12 cellular contexts compared by ENCODE assay signal in the genomic region with DNA sequence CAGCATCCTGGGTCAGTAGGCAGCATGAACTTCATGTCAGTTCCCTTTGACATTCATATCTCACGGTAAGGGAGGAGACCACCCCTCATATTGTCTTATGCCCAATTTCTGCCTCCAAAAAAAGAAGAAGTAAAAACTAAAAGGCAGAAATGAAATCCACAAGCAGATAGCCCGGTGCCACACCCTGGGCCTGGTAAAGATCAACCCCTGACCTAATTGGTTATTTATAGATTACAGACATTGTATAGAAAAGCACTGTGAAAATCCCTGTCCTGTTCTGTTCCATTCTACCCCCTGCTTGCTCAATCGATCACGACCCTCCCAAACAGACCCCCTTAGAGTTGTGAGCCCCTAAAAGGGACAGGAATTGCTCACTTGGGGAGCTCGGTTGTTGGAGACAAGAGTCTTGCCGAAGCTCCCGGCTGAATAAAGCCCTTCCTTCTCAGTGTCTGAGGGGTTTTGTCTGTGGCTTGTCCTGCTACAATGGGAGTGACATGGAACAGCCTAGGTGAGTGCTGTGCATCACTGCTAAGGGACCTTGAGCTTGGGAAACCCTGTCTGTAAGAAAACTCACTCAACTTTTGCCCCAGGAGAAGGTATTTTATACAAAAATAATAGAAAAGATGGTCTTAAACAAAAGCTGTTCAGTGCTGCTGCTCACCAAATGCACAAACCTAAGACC. TPM values are rescaled to one million over a fixed set of nuclear protein-coding genes. Genes with fewer than 3 reads are reported as not detected.
DNase-seq lines count a peak whose midpoint lies in the region; ATAC-seq and TF ChIP-seq lines count a peak whose summit lies in the region.
"Had no signal": no experiment of that assay in that cellular context is flagged by ENCODE, and none has a peak within 500 bp of the region (broad histone marks: within the 10 kb centered on the region; RNA-seq: fewer than 3 reads in every experiment).

No MANE protein-coding gene starts in this region.

- peaks cover 8% of the 10 kb centered on the region; the same call in 1 of the 2 replicates for H3K36me3 ChIP-seq in Loucy (ENCODE audit: insufficient read depth, low read length)
- peaks cover 5% of the 10 kb centered on the region for H3K36me3 ChIP-seq in mammary epithelial cell (ENCODE audit: insufficient read depth, low read length)
- H3K36me3 ChIP-seq in trophoblast cell (ENCODE audit: control insufficient read depth in 1 of 2, insufficient read depth in 2 of 2, low read length in 2 of 2): peaks cover 0 to 2% of the 10 kb centered on the region in 2 experiments

- H3K4me1 Mint-ChIP-seq in Calu3 (ENCODE audit: low read depth, unreplicated experiment): peaks cover 55% of the 10 kb centered on the region

- peaks cover 90% of the 10 kb centered on the region for H4K20me1 ChIP-seq in Loucy (ENCODE audit: insufficient read depth, low read length, poor library complexity, severe bottlenecking)
- H4K20me1 ChIP-seq in mammary epithelial cell (ENCODE audit: insufficient read depth, low read length): no peaks in the 10 kb centered on the region

- H3K23ac ChIP-seq in trophoblast cell (ENCODE audit: low read length): no peak overlapping the region

- no peaks in the 10 kb centered on the region for H3K9me3 ChIP-seq in Loucy (ENCODE audit: insufficient read depth, low read depth, low read length)
- no peaks in the 10 kb centered on the region for H3K9me3 ChIP-seq in mammary epithelial cell (replicated peaks; ENCODE audit: insufficient read depth, low read length)
- no peaks in the 10 kb centered on the region for H3K9me3 ChIP-seq in trophoblast cell (ENCODE audit: insufficient read depth, low read depth, low read length)

- BruUV-seq in Calu3 (replicated peaks; lab: Mats Ljungman, UMichigan): no TSS peak
- no TSS peak for BruUV-seq in mammary epithelial cell (replicated peaks; lab: Mats Ljungman, UMichigan)

- no peak overlapping the region for H3K4me3 ChIP-seq in Loucy (ENCODE audit: low read length, poor library complexity, severe bottlenecking)
- no peak overlapping the region for H3K4me3 ChIP-seq in mammary epithelial cell (replicated peaks in 1 of 3; ENCODE audit: insufficient read depth in 1 of 3, low read depth in 2 of 3, low read length in 3 of 3)
- no peak overlapping the region for H3K4me3 ChIP-seq in trophoblast cell (ENCODE audit: low read depth, low read length)

- DNase-seq in Calu3 (no peak), mammary epithelial cell (no peak), trophoblast cell (no peak), retina (no peak), DMS153 treated with DMSO at 0.1 percent for 48 hours (lab: John Stamatoyannopoulos, UW; ENCODE audit: unreplicated experiment) (no peak), hypothalamus (lab: John Stamatoyannopoulos, UW) (no peak)
- DNase-seq: activated CD8-positive, alpha-beta memory T cell treated with anti-CD3 and anti-CD28 coated beads, Interleukin-2, amount 50 U/mL, for 4 hours; EL; NCI-H2029; SHP77 treated with DMSO at 0.1 percent for 48 hours had no signal

- H3F3A ChIP-seq in Loucy (ENCODE audit: low read depth): no peaks in the 10 kb centered on the region

- peak overlapping the region; percentile 23 for H3K27ac Mint-ChIP-seq in Calu3 (ENCODE audit: unreplicated experiment)

- H3K27me3 ChIP-seq in Loucy (ENCODE audit: insufficient read depth, low read length, poor library complexity, severe bottlenecking) (no peaks in the 10 kb centered on the region), mammary epithelial cell (ENCODE audit: insufficient read depth, low read length) (no peaks in the 10 kb centered on the region), trophoblast cell (ENCODE audit: insufficient read depth, low read length) (no peaks in the 10 kb centered on the region)

- H2AFZ ChIP-seq in Loucy (ENCODE audit: low read length) (no peak overlapping the region), mammary epithelial cell (ENCODE audit: low read depth, low read length) (no peak overlapping the region), trophoblast cell (ENCODE audit: insufficient read depth, low read length, poor library complexity) (no peak overlapping the region)

- peaks cover 99% of the 10 kb centered on the region for H3K79me2 ChIP-seq in Loucy (ENCODE audit: insufficient read depth, low read length)
- peaks cover 90% of the 10 kb centered on the region for H3K79me2 ChIP-seq in mammary epithelial cell (ENCODE audit: insufficient read depth, low read length)
- H3K79me2 ChIP-seq in trophoblast cell (ENCODE audit: control insufficient read depth, insufficient read depth, low read length, poor library complexity): peaks cover 8% of the 10 kb centered on the region

- intact Hi-C loops in Calu3 (cut with micrococcal nuclease; ENCODE audit: unreplicated experiment): no loop called here
- intact Hi-C loops in mammary epithelial cell (cut with micrococcal nuclease): no loop called here

- no peak overlapping the region for H2BK12ac ChIP-seq in trophoblast cell (ENCODE audit: low read length)

- H2BK120ac ChIP-seq in trophoblast cell (ENCODE audit: insufficient read depth, low read length, poor library complexity): no peak overlapping the region

- WGBS in mammary epithelial cell (ENCODE audit: low coverage, missing lambda C conversion rate): 83% methylated on average over 7 of the region's 7 CpGs
- no CpG with 5 or more reads among the region's 7 CpGs for WGBS in trophoblast cell (ENCODE audit: extremely low coverage, insufficient coverage, insufficient read length)

- no peaks in the 10 kb centered on the region for H3K27me3 Mint-ChIP-seq in Calu3 (ENCODE audit: unreplicated experiment)

- no peak overlapping the region for H4K91ac ChIP-seq in trophoblast cell (ENCODE audit: low read depth, low read length)

- peaks cover 31% of the 10 kb centered on the region for H3K36me3 Mint-ChIP-seq in Calu3 (ENCODE audit: insufficient read depth, unreplicated experiment)

- CTCF ChIA-PET in Calu3 (lab: Charles Lee): no interaction called here
- CTCF ChIA-PET in mammary epithelial cell (lab: Charles Lee; ENCODE audit: low non-redundant PET): no interaction called here

- TF ChIP-seq CTCF in Calu3 (IDR thresholded peaks at IDR 0.05; ENCODE audit: unreplicated experiment) (no peak), Loucy (conservative IDR thresholded peaks at IDR 0.05; ENCODE audit: low read length) (no peak), mammary epithelial cell (conservative IDR thresholded peaks at IDR 0.05 in 1 of 2, IDR thresholded peaks at IDR 0.05 in 1 of 2; ENCODE audit: extremely low read depth in 1 of 2, insufficient read depth in 1 of 2, low read depth in 1 of 2, low read length in 2 of 2) (no peak)

- no peak for ATAC-seq in GM18867 (IDR thresholded peaks at IDR 0.05; ENCODE audit: unreplicated experiment)

- H4K8ac ChIP-seq in trophoblast cell (ENCODE audit: low read depth, low read length): no peak overlapping the region

- in situ Hi-C loops in mammary epithelial cell (cut with MboI; ENCODE audit: low sequenced_read_pairs in 2 of 2): no loop called here

- no peak overlapping the region for H4K12ac ChIP-seq in trophoblast cell (ENCODE audit: low read depth, low read length)

- H3K4me2 ChIP-seq in Loucy (ENCODE audit: low read depth, low read length, poor library complexity, severe bottlenecking) (peak overlapping the region; percentile 10), mammary epithelial cell (ENCODE audit: insufficient read depth, low read depth, low read length) (no peak overlapping the region), trophoblast cell (ENCODE audit: low read length) (peak overlapping the region; percentile 10)

- H3K18ac ChIP-seq in trophoblast cell (ENCODE audit: low read length): no peak overlapping the region

- no peak overlapping the region for H2AK5ac ChIP-seq in trophoblast cell (ENCODE audit: low read length)

- H3K27ac ChIP-seq in mammary epithelial cell (ENCODE audit: insufficient read depth, low read depth, low read length) (peak overlapping the region; percentile 5), trophoblast cell (ENCODE audit: low read depth, low read length) (no peak overlapping the region)

- dilution Hi-C loops in mammary epithelial cell (cut with HindIII; ENCODE audit: low sequenced_read_pairs): no loop called here

- H3K79me1 ChIP-seq in trophoblast cell (ENCODE audit: low read length): no peaks in the 10 kb centered on the region

- H3K9ac ChIP-seq in Loucy (ENCODE audit: low read depth, low read length, poor library complexity, severe bottlenecking): no peak overlapping the region
- no peak overlapping the region for H3K9ac ChIP-seq in mammary epithelial cell (ENCODE audit: insufficient read depth, low read length)
- H3K9ac ChIP-seq in trophoblast cell (ENCODE audit: low read length): no peak overlapping the region

- peak overlapping the region; percentile 87 for H3K4ac ChIP-seq in trophoblast cell (ENCODE audit: low read depth, low read length)

- H3K9me2 ChIP-seq in Loucy (replicated peaks; ENCODE audit: low read depth, low read length): no peaks in the 10 kb centered on the region

- H3K14ac ChIP-seq in trophoblast cell (ENCODE audit: low read length): no peak overlapping the region

- peak overlapping the region; percentile 27 for H3K4me3 Mint-ChIP-seq in Calu3 (ENCODE audit: low read depth, unreplicated experiment)

- H2BK5ac ChIP-seq in trophoblast cell (ENCODE audit: low read depth, low read length, poor library complexity): no peak overlapping the region

- H3K4me1 ChIP-seq in Loucy (ENCODE audit: insufficient read depth, low read length, poor library complexity, severe bottlenecking) (peaks cover 18% of the 10 kb centered on the region), mammary epithelial cell (ENCODE audit: insufficient read depth, low read length) (peaks cover 19% of the 10 kb centered on the region), trophoblast cell (ENCODE audit: control insufficient read depth in 1 of 2, insufficient read depth in 2 of 2, low read length in 2 of 2) (peaks cover 3 to 6% of the 10 kb centered on the region in 2 experiments)

- no peaks in the 10 kb centered on the region for H3K9me3 Mint-ChIP-seq in Calu3 (ENCODE audit: low read depth, unreplicated experiment)

RNA-seq across cellular contexts. Expression of a gene that starts 11.1 kb away (rescaled TPM):
- total RNA-seq in Calu3 (2022): 199 TPM in 2 replicates
- total RNA-seq in mammary epithelial cell: 100 to 1,000 TPM in 1 of 2 donors, 10 to 100 TPM in 1; 69.2 to 142 TPM
- polyA plus RNA-seq in mammary epithelial cell: 98.3 TPM
- 40.6 TPM for polyA minus RNA-seq in mammary epithelial cell
- polyA plus RNA-seq in trophoblast cell (2013): 152 and 159 TPM in 2 replicates

RNA-seq across cellular contexts. Expression of a gene that starts 23.0 kb away (rescaled TPM):
- total RNA-seq in Calu3 (2022) (36.3 and 40.7 TPM in 2 replicates), mammary epithelial cell (10 to 100 TPM; 19.8 to 26.0 TPM)
- polyA plus RNA-seq in mammary epithelial cell: 2.6 TPM
- polyA minus RNA-seq in mammary epithelial cell: 14.3 TPM
- polyA plus RNA-seq in trophoblast cell (2013): 27.7 and 28.0 TPM in 2 replicates
